1 cellular context compared by ENCODE assay signal in the genomic region with DNA sequence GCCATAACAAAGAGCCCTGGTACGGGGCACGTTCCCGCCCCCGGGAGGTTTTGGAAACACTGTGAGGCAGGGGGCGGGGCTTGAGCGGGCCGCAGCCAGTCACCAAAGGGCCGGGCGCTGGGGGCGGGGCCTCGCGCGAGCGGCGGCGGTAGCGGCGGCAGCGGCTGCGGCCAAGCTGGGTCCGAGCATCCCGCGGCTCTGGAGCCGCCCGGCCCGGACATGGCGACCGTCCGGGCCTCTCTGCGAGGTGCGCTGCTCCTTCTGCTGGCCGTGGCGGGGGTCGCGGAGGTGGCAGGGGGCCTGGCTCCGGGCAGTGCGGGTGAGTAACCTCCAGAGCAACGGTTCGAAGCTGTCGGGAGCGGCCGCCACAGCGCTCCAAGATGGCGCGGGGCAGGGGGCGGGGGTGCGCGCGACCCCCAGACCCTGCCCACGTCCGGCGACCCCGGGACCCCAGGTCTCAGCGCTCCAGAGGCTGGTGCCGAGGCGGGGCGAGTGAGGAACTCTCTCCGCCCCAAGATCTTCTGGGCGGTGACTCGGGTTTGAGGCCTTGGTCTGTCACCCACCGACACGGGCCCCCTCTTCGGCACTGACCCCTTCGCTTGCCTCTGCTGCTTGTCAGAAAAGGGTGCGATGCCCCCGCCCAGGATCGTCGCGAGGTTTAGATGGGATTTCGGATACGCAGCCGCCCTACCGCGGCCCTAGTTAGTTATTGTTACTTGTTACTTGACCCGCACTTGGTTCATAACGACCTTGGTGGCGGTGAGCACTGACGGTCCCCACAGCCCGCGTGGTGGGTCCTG.
TF ChIP-seq lines count a peak whose summit lies in the region.

A gene with protein sequence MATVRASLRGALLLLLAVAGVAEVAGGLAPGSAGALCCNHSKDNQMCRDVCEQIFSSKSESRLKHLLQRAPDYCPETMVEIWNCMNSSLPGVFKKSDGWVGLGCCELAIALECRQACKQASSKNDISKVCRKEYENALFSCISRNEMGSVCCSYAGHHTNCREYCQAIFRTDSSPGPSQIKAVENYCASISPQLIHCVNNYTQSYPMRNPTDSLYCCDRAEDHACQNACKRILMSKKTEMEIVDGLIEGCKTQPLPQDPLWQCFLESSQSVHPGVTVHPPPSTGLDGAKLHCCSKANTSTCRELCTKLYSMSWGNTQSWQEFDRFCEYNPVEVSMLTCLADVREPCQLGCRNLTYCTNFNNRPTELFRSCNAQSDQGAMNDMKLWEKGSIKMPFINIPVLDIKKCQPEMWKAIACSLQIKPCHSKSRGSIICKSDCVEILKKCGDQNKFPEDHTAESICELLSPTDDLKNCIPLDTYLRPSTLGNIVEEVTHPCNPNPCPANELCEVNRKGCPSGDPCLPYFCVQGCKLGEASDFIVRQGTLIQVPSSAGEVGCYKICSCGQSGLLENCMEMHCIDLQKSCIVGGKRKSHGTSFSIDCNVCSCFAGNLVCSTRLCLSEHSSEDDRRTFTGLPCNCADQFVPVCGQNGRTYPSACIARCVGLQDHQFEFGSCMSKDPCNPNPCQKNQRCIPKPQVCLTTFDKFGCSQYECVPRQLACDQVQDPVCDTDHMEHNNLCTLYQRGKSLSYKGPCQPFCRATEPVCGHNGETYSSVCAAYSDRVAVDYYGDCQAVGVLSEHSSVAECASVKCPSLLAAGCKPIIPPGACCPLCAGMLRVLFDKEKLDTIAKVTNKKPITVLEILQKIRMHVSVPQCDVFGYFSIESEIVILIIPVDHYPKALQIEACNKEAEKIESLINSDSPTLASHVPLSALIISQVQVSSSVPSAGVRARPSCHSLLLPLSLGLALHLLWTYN (plus strand): TSS at position 134 of the 800 bp plus-strand sequence. CDS start 86 bp downstream, at position 220.

TF ChIP-seq in GM12878, 131 proteins besides CTCF, POLR2A, EP300 and RAD21 (continued from another document):
- TF ChIP-seq EGR1 (IDR thresholded peaks at IDR 0.05; ENCODE audit: borderline replicate concordance in 1 of 2, low read depth in 2 of 2, low read length in 2 of 2) (peak in 1 of 2 experiments; percentile 27; a peak in 1 of 3 replicates), GATAD2B (conservative IDR thresholded peaks at IDR 0.05; ENCODE audit: low read depth) (peak; percentile 55; the same call in 1 of the 2 replicates), TAF1 (IDR thresholded peaks at IDR 0.05; ENCODE audit: borderline replicate concordance, low read depth, low read length) (no peak), STAT1 (conservative IDR thresholded peaks at IDR 0.05) (no peak), RCOR1 (conservative IDR thresholded peaks at IDR 0.05; ENCODE audit: low read depth, low read length) (no peak), YY1 (IDR thresholded peaks at IDR 0.05; ENCODE audit: low read depth, low read length) (peak; percentile 83)
- TF ChIP-seq, protein P1, sequence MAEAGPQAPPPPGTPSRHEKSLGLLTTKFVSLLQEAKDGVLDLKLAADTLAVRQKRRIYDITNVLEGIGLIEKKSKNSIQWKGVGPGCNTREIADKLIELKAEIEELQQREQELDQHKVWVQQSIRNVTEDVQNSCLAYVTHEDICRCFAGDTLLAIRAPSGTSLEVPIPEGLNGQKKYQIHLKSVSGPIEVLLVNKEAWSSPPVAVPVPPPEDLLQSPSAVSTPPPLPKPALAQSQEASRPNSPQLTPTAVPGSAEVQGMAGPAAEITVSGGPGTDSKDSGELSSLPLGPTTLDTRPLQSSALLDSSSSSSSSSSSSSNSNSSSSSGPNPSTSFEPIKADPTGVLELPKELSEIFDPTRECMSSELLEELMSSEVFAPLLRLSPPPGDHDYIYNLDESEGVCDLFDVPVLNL (IDR thresholded peaks at IDR 0.05; ENCODE audit: low read depth, low read length) = 0 out of 2 replicates have a peak, but pooled peaks have one; percentile 16
- TF ChIP-seq, protein P2, sequence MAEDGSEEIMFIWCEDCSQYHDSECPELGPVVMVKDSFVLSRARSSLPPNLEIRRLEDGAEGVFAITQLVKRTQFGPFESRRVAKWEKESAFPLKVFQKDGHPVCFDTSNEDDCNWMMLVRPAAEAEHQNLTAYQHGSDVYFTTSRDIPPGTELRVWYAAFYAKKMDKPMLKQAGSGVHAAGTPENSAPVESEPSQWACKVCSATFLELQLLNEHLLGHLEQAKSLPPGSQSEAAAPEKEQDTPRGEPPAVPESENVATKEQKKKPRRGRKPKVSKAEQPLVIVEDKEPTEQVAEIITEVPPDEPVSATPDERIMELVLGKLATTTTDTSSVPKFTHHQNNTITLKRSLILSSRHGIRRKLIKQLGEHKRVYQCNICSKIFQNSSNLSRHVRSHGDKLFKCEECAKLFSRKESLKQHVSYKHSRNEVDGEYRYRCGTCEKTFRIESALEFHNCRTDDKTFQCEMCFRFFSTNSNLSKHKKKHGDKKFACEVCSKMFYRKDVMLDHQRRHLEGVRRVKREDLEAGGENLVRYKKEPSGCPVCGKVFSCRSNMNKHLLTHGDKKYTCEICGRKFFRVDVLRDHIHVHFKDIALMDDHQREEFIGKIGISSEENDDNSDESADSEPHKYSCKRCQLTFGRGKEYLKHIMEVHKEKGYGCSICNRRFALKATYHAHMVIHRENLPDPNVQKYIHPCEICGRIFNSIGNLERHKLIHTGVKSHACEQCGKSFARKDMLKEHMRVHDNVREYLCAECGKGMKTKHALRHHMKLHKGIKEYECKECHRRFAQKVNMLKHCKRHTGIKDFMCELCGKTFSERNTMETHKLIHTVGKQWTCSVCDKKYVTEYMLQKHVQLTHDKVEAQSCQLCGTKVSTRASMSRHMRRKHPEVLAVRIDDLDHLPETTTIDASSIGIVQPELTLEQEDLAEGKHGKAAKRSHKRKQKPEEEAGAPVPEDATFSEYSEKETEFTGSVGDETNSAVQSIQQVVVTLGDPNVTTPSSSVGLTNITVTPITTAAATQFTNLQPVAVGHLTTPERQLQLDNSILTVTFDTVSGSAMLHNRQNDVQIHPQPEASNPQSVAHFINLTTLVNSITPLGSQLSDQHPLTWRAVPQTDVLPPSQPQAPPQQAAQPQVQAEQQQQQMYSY (CRISPR knock-in tag; IDR thresholded peaks at IDR 0.05) = no peak
